In genomic region chr3:114686624-114687023, GRCh38 we compare ENCODE assay signal across 2 cellular contexts.
TF ChIP-seq lines count a peak whose summit lies in the region.

No MANE protein-coding gene starts in this region.

TF ChIP-seq in H1, 55 proteins besides CTCF, POLR2A, EP300 and RAD21 (continued from another document):
- TF ChIP-seq GTF2F1 (IDR thresholded peaks at IDR 0.05; ENCODE audit: borderline replicate concordance, low read depth, low read length) = no peak
- TF ChIP-seq TAF1 (IDR thresholded peaks at IDR 0.05; ENCODE audit: low read depth, low read length) = no peak
- TF ChIP-seq KDM1A (IDR thresholded peaks at IDR 0.05; ENCODE audit: borderline replicate concordance, low read length) = no peak
- TF ChIP-seq BRCA1 (IDR thresholded peaks at IDR 0.05; ENCODE audit: low read depth, low read length) = no peak
- no peak for TF ChIP-seq CHD7 (IDR thresholded peaks at IDR 0.05; ENCODE audit: insufficient replicate concordance, low read length)
- no peak for TF ChIP-seq EGR1 (IDR thresholded peaks at IDR 0.05; ENCODE audit: borderline replicate concordance, low read depth, low read length)
- no peak for TF ChIP-seq CEBPB (IDR thresholded peaks at IDR 0.05; ENCODE audit: low read depth, low read length)
- TF ChIP-seq POU5F1 (IDR thresholded peaks at IDR 0.05; ENCODE audit: low read depth, low read length) = no peak
- no peak for TF ChIP-seq CBX8 (IDR thresholded peaks at IDR 0.05; ENCODE audit: borderline replicate concordance, low read depth, low read length)
- TF ChIP-seq ZNF274 (IDR thresholded peaks at IDR 0.05; ENCODE audit: borderline replicate concordance, extremely low read depth, low read length) = no peak
- TF ChIP-seq SP4 (IDR thresholded peaks at IDR 0.05; ENCODE audit: low read length) = no peak
- no peak for TF ChIP-seq YY1 (IDR thresholded peaks at IDR 0.05; ENCODE audit: low read depth, low read length)
- TF ChIP-seq CTBP2 (IDR thresholded peaks at IDR 0.05; ENCODE audit: borderline replicate concordance, insufficient read depth, insufficient read length, low read length) = no peak
- no peak for TF ChIP-seq MAFK (IDR thresholded peaks at IDR 0.05; ENCODE audit: low read depth, low read length)
- TF ChIP-seq RXRA (IDR thresholded peaks at IDR 0.05; ENCODE audit: insufficient read depth, low read depth, low read length) = no peak
- TF ChIP-seq SIN3A (conservative IDR thresholded peaks at IDR 0.05 in 1 of 2, IDR thresholded peaks at IDR 0.05 in 1 of 2; ENCODE audit: low read depth in 1 of 2, low read length in 2 of 2) = no peak

TF ChIP-seq in neural cell, 6 proteins besides CTCF, POLR2A, EP300 and RAD21 (continued from another document):
- no peak for TF ChIP-seq REST (IDR thresholded peaks at IDR 0.05; ENCODE audit: borderline replicate concordance)
- no peak for TF ChIP-seq POLR2AphosphoS5 (IDR thresholded peaks at IDR 0.05)
- TF ChIP-seq SMC3 (conservative IDR thresholded peaks at IDR 0.05; ENCODE audit: poor library complexity) = no peak
